Comparison of ENCODE assay signal across 12 cellular contexts in genomic region chr6:22583230-22583629, GRCh38. TPM values are rescaled to one million over a fixed set of nuclear protein-coding genes. Genes with fewer than 3 reads are reported as not detected.
"Had no signal": no experiment of that assay in that cellular context is flagged by ENCODE, and none has a peak within 500 bp of the region (broad histone marks: within the 10 kb centered on the region; RNA-seq: fewer than 3 reads in every experiment).

No MANE protein-coding gene starts in this region.

- DNase-seq: GOT3, H7, HFFc6, Karpas-422, KG1 had no signal

- H3K9ac ChIP-seq: GM23248 had no signal

- FAIRE-seq: HepG2 had no signal

- H3K4me3 ChIP-seq: GM23248, HAP-1 had no signal

- H3K9me3 ChIP-seq: HAP-1 had no signal

- H3K27ac ChIP-seq: GM23248 had no signal

- ATAC-seq: HCT116, HepG2 had no signal

- H2AFZ ChIP-seq: GM23248 had no signal

- H3K36me3 ChIP-seq: HAP-1 had no signal

RNA-seq across cellular contexts. Expression of gene HDGFL1, which starts 13.9 kb away (rescaled TPM):
- total RNA-seq: GM23248, H4, H7, HepG2, HFFc6, HT-29 had no signal
- polyA plus RNA-seq: GM23248, HepG2, IgD-negative memory B cell had no signal
